In genomic region chr9:100639851-100640250, GRCh38 we compare ENCODE assay signal across 16 cellular contexts.
"Had no signal": no experiment of that assay in that cellular context is flagged by ENCODE, and none has a peak within 500 bp of the region (broad histone marks: within the 10 kb centered on the region; RNA-seq: fewer than 3 reads in every experiment).

No MANE protein-coding gene starts in this region.

- H3K36me3 Mint-ChIP-seq: activated CD4-positive, alpha-beta memory T cell treated with anti-CD3 and anti-CD28 coated beads for 36 hours had no signal

- H3K27ac ChIP-seq: esophagus squamous epithelium, heart left ventricle, stomach, thoracic aorta had no signal

- DNase-seq: activated CD4-positive, alpha-beta memory T cell treated with anti-CD3 and anti-CD28 coated beads for 36 hours; activated CD4-positive, alpha-beta T cell treated with anti-CD3 and anti-CD28 coated beads for 1 hour; activated CD8-positive, alpha-beta memory T cell treated with anti-CD3 and anti-CD28 coated beads, Interleukin-2, amount 50 U/mL, for 4 hours; activated naive CD4-positive, alpha-beta T cell; aorta; esophagus squamous epithelium; foreskin fibroblast; heart left ventricle; left colon; nephron progenitor cell; stimulated activated CD4-positive, alpha-beta T cell treated with anti-CD3 and anti-CD28 coated beads, Interleukin-4, amount 100 ng/mL, for 4 hours; stomach; T-helper 2 cell had no signal

- H3K36me3 ChIP-seq: esophagus squamous epithelium, heart left ventricle, stomach, thoracic aorta had no signal

- ATAC-seq: heart left ventricle, left colon had no signal

- H3K9me3 ChIP-seq: esophagus squamous epithelium, thoracic aorta had no signal

- H3K27me3 ChIP-seq: esophagus squamous epithelium had no signal

- H3K27ac Mint-ChIP-seq: activated CD4-positive, alpha-beta memory T cell treated with anti-CD3 and anti-CD28 coated beads for 36 hours; activated T-helper 1 cell treated with anti-CD3 and anti-CD28 coated beads, Interleukin-12 subunit alpha, Interleukin-12 subunit beta, Interleukin-2, Interleukin-4 antibody, amounts not matched to agents 30 ng/mL and 10 ng/mL and 1 ng/mL, durations not matched to agents 14 hours and 24 hours and 36 hours; nephron progenitor cell had no signal

- H3K4me3 ChIP-seq: esophagus squamous epithelium, heart left ventricle, lung, stomach, thoracic aorta had no signal

- H3K9me3 Mint-ChIP-seq: activated CD4-positive, alpha-beta memory T cell treated with anti-CD3 and anti-CD28 coated beads for 36 hours had no signal

- H3K4me1 ChIP-seq: esophagus squamous epithelium, heart left ventricle, stomach had no signal

- H3K4me3 Mint-ChIP-seq: activated CD4-positive, alpha-beta memory T cell treated with anti-CD3 and anti-CD28 coated beads for 36 hours; activated T-helper 1 cell treated with anti-CD3 and anti-CD28 coated beads, Interleukin-12 subunit alpha, Interleukin-12 subunit beta, Interleukin-2, Interleukin-4 antibody, amounts not matched to agents 30 ng/mL and 10 ng/mL and 1 ng/mL, durations not matched to agents 14 hours and 24 hours and 36 hours; nephron progenitor cell had no signal
